8 cellular contexts compared by ENCODE assay signal in the genomic region with DNA sequence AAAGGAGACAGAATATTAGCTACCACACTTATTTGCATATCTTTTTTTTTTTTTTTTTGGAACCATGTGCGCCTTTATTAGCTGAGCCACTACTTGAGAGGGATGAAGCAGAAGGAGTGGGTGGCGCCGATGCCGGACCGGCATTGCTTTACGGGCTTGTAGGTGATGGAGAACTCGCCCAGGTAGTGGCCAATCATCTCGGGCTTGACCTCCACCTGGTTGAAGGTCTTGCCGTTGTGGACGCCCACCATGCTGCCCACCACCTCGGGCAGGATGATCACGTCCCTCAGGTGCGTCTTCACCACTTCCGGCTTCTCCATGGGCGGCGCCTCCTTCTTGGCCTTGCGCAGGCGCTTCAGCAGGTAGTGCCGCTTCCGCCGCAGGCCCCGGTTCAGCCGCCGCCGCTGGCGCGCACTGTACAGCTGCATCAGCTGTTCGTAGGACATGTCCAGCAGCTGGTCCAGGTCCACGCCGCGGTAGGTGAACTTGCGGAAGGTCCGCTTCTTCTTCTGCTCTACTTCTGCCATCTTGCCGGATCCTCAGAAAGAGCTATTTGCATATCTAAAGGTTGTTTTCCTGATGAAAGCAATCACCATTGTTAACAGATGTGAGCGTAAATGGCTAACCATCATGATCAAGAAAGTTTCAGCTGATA. TPM values are rescaled to one million over a fixed set of nuclear protein-coding genes. Genes with fewer than 3 reads are reported as not detected.
A peak's percentile ranks its signal among the peaks of the same experiment; 100 is the strongest.
DNase-seq lines count a peak whose midpoint lies in the region; ATAC-seq and TF ChIP-seq lines count a peak whose summit lies in the region.
"Not testable (repeated sequence)": the region's sequence is repeated elsewhere in the genome, so short reads cannot be mapped to it uniquely, and the experiment has no call there.

No MANE protein-coding gene starts in this region.

- peak overlapping the region; percentile 60 for H3K4me3 ChIP-seq in epithelial cell of esophagus (ENCODE audit: low read length)
- H3K4me3 ChIP-seq in mucosa of rectum (ENCODE audit: low read length in 2 of 2), result peak overlapping the region; percentile 62 to 91

- H3K27ac Mint-ChIP-seq in T-helper 17 cell, result peak overlapping the region; percentile 92

- H3K36me3 Mint-ChIP-seq in T-helper 17 cell (ENCODE audit: low read depth), result not testable (repeated sequence)

- H3K4me1 Mint-ChIP-seq in T-helper 17 cell, result peaks cover 21% of the 10 kb centered on the region

- H3K27me3 Mint-ChIP-seq in T-helper 17 cell, result not testable (repeated sequence)

- not testable (repeated sequence) for H3K36me3 ChIP-seq in mucosa of rectum (ENCODE audit: control insufficient read depth in 2 of 2, insufficient read depth in 2 of 2, low read length in 2 of 2)

- H3K27me3 ChIP-seq in mucosa of rectum (ENCODE audit: control insufficient read depth in 2 of 2, insufficient read depth in 2 of 2, low read length in 2 of 2), result not testable (repeated sequence)

- not testable (repeated sequence) for H3K4me1 ChIP-seq in mucosa of rectum (ENCODE audit: control insufficient read depth in 2 of 2, insufficient read depth in 2 of 2, low read length in 2 of 2)

- H3K4me3 Mint-ChIP-seq in T-helper 17 cell, result peak overlapping the region; percentile 92

- peak overlapping the region in 1 of 2 donors; percentile 15 for H3K27ac ChIP-seq in mucosa of rectum (ENCODE audit: low read depth in 2 of 2, low read length in 2 of 2)

- H3K9me3 ChIP-seq in T-helper 17 cell (ENCODE audit: control insufficient read depth, low read length, poor library complexity, severe bottlenecking); mucosa of rectum (ENCODE audit: control insufficient read depth in 2 of 2, low read length in 2 of 2): not testable (repeated sequence)

- H3K9ac ChIP-seq in mucosa of rectum (ENCODE audit: low read depth in 1 of 2, low read length in 2 of 2), result peak overlapping the region in 1 of 2 donors; percentile 64

- DNase-seq in COR-L47 (lab: John Stamatoyannopoulos, UW), result peak; percentile 73
- DNase-seq in NCI-H2081 (lab: John Stamatoyannopoulos, UW), result peak; percentile 72 to 89
- DNase-seq in T-helper 17 cell, result peak; percentile 28 to 38 (median 37)
- DNase-seq in activated effector memory CD4-positive, alpha-beta T cell treated with Interleukin-2 at 50 U/mL for 16 hours, result peak; percentile 59
- DNase-seq in epithelial cell of esophagus (ENCODE audit: low read depth), result peak; percentile 54
- DNase-seq in stimulated activated CD8-positive, alpha-beta memory T cell treated with anti-CD3 and anti-CD28 coated beads, Interleukin-12 subunit alpha, Interleukin-12 subunit beta, amount 100 ng/mL, for 1 hour (ENCODE audit: low read depth), result peak; percentile 14

- ATAC-seq in HG02610 (IDR thresholded peaks at IDR 0.05; ENCODE audit: unreplicated experiment) (peak; percentile 55), T-helper 17 cell (peak; percentile 87)

- TF ChIP-seq CTCF in epithelial cell of esophagus (IDR thresholded peaks at IDR 0.05; ENCODE audit: insufficient read depth, low read depth, low read length, missing control alignments), result not testable (repeated sequence)

RNA-seq across cellular contexts. Expression of a gene that starts 16.5 kb away (rescaled TPM):
- total RNA-seq in T-helper 17 cell, result 10 to 100 TPM; 11.3 to 14.0 TPM

Comparison
In these comparisons a context has a peak if more than half of its experiments do, and no peak if none do; other contexts are left out.
1. DNase-seq: peak in every context shown above with its lines; median percentile 80 in NCI-H2081; 73 in COR-L47; 59 in activated effector memory CD4-positive, alpha-beta T cell treated with Interleukin-2 at 50 U/mL for 16 hours; 54 in epithelial cell of esophagus; 37 in T-helper 17 cell; 14 in stimulated activated CD8-positive, alpha-beta memory T cell treated with anti-CD3 and anti-CD28 coated beads, Interleukin-12 subunit alpha, Interleukin-12 subunit beta, amount 100 ng/mL, for 1 hour.